Comparison of ENCODE assay signal across 12 cellular contexts in the genomic region with DNA sequence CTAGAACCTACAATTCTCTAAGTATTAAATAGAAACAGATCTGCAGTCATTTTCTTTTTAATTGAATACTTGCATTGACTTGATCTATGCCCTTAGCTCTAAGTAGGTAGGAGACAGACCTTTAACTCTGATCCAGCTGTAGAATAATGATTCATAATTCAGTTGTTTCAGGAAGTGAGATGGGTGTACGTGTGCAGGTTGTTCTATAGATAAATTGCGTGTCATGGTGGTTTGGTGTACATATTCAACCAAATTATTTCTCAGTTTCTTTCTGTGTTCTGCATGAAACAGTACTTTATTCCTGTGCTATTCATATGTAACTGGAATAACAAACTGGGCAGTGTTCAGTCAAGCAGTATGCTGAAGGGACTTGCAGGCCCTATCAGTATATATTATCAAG. TPM values are rescaled to one million over a fixed set of nuclear protein-coding genes. Genes with fewer than 3 reads are reported as not detected.
DNase-seq lines count a peak whose midpoint lies in the region; ATAC-seq and TF ChIP-seq lines count a peak whose summit lies in the region.
"Had no signal": no experiment of that assay in that cellular context is flagged by ENCODE, and none has a peak within 500 bp of the region (broad histone marks: within the 10 kb centered on the region; RNA-seq: fewer than 3 reads in every experiment).

No MANE protein-coding gene starts in this region.

- no peak for DNase-seq in activated T-cell treated with anti-CD3 and anti-CD28 coated beads, Interleukin-2, amount 50 U/mL, for 4 hours
- DNase-seq in activated T-cell treated with anti-CD3 and anti-CD28 coated beads, Interleukin-2, amount 50 U/mL, for 48 hours: no peak
- DNase-seq in Ammon's horn (ENCODE audit: low spot score): no peak
- no peak for DNase-seq in lower leg skin (ENCODE audit: low spot score in 2 of 2)
- DNase-seq in NK-92 (lab: John Stamatoyannopoulos, UW; ENCODE audit: unreplicated experiment): no peak
- DNase-seq: NCI-H82, SW 1271 had no signal

- TF ChIP-seq CTCF in lower leg skin (IDR thresholded peaks at IDR 0.05): no peak

- peak; percentile 70 to 77 for ATAC-seq in activated T-cell treated with anti-CD3 and anti-CD28 coated beads, Interleukin-2, amount 50 U/mL, for 4 hours
- ATAC-seq in GM21786 (IDR thresholded peaks at IDR 0.05; ENCODE audit: unreplicated experiment) (peak; percentile 35), HG03354 (IDR thresholded peaks at IDR 0.05; ENCODE audit: poor library complexity, severe bottlenecking, unreplicated experiment) (peak; percentile 66)
- ATAC-seq in stimulated activated memory B cell treated with anti-CD40 and anti-IgM and Interleukin-4, amounts not matched to agents 10 μg/mL and 1 μg/mL and 100 μg/mL, for 72 hours: peak; percentile 56

- H3K9me3 Mint-ChIP-seq in activated T-cell treated with anti-CD3 and anti-CD28 coated beads, Interleukin-2, amount 50 U/mL, for 4 hours: peaks cover 4% of the 10 kb centered on the region
- H3K9me3 Mint-ChIP-seq in stimulated activated memory B cell treated with anti-CD40 and anti-IgM and Interleukin-4, amounts not matched to agents 10 μg/mL and 1 μg/mL and 100 μg/mL, for 72 hours: peaks cover 6% of the 10 kb centered on the region

- WGBS in lower leg skin, 2 donors: 79 to 87% methylated on average over 2 of the region's 2 CpGs

- H3K36me3 Mint-ChIP-seq in activated T-cell treated with anti-CD3 and anti-CD28 coated beads, Interleukin-2, amount 50 U/mL, for 4 hours (ENCODE audit: insufficient read depth): peaks cover 28% of the 10 kb centered on the region
- peaks cover 35% of the 10 kb centered on the region for H3K36me3 Mint-ChIP-seq in stimulated activated memory B cell treated with anti-CD40 and anti-IgM and Interleukin-4, amounts not matched to agents 10 μg/mL and 1 μg/mL and 100 μg/mL, for 72 hours

- peak overlapping the region; percentile 46 for H3K27ac Mint-ChIP-seq in stimulated activated memory B cell treated with anti-CD40 and anti-IgM and Interleukin-4, amounts not matched to agents 10 μg/mL and 1 μg/mL and 100 μg/mL, for 72 hours

- no peaks in the 10 kb centered on the region for H3K27me3 Mint-ChIP-seq in activated T-cell treated with anti-CD3 and anti-CD28 coated beads, Interleukin-2, amount 50 U/mL, for 4 hours (ENCODE audit: low read depth)
- no peaks in the 10 kb centered on the region for H3K27me3 Mint-ChIP-seq in stimulated activated memory B cell treated with anti-CD40 and anti-IgM and Interleukin-4, amounts not matched to agents 10 μg/mL and 1 μg/mL and 100 μg/mL, for 72 hours

- intact Hi-C loops in lower leg skin (cut with DNase I; ENCODE audit: low total_unique reads): no loop called here

- TF ChIP-seq POLR2A in lower leg skin (IDR thresholded peaks at IDR 0.05): no peak

- H3K4me1 Mint-ChIP-seq in activated T-cell treated with anti-CD3 and anti-CD28 coated beads, Interleukin-2, amount 50 U/mL, for 4 hours (ENCODE audit: low read depth): peaks cover 37% of the 10 kb centered on the region
- peaks cover 47% of the 10 kb centered on the region for H3K4me1 Mint-ChIP-seq in stimulated activated memory B cell treated with anti-CD40 and anti-IgM and Interleukin-4, amounts not matched to agents 10 μg/mL and 1 μg/mL and 100 μg/mL, for 72 hours

- H3K4me3 Mint-ChIP-seq in activated T-cell treated with anti-CD3 and anti-CD28 coated beads, Interleukin-2, amount 50 U/mL, for 4 hours: no peak overlapping the region
- no peak overlapping the region for H3K4me3 Mint-ChIP-seq in stimulated activated memory B cell treated with anti-CD40 and anti-IgM and Interleukin-4, amounts not matched to agents 10 μg/mL and 1 μg/mL and 100 μg/mL, for 72 hours
- H3K4me3 Mint-ChIP-seq: neural crest cell had no signal

- H3K4me3 ChIP-seq in lower leg skin (ENCODE audit: low read depth, poor library complexity, severe bottlenecking): no peak overlapping the region

RNA-seq across cellular contexts. Expression of a gene that starts 34.3 kb away (rescaled TPM):
- total RNA-seq in activated T-cell treated with anti-CD3 and anti-CD28 coated beads, Interleukin-2, amount 50 U/mL, for 4 hours: 100 to 1,000 TPM; 129 to 168 (median 129) TPM
- total RNA-seq in lower leg skin: under 1 TPM in 3 of 4 donors, not detected in 1; 0.13 to 0.29 (median 0.26) TPM
- total RNA-seq: H1 had no signal

Comparison
In these comparisons a context has a peak if more than half of its experiments do, and no peak if none do; other contexts are left out.
1. RNA of a gene that starts 34.3 kb away (total RNA-seq): 129 to 168 TPM in activated T-cell treated with anti-CD3 and anti-CD28 coated beads, Interleukin-2, amount 50 U/mL, for 4 hours; 0.13 to 0.29 TPM in lower leg skin; every median in the first group is over 100 times any median in the second.
2. Peak in every context shown above with its lines, with median percentiles within 50 percentile points of each other: ATAC-seq.